In genomic region chr11:72725731-72726042, GRCh38 we compare ENCODE assay signal across 1 cellular context.
TF ChIP-seq lines count a peak whose summit lies in the region.

No MANE protein-coding gene starts in this region.

TF ChIP-seq in GM23338, 12 proteins besides CTCF, POLR2A, EP300 and RAD21 (continued from another document):
- TF ChIP-seq ZNF462 (CRISPR knock-in tag; IDR thresholded peaks at IDR 0.05) (no peak), ZNF331 (CRISPR knock-in tag; IDR thresholded peaks at IDR 0.05; ENCODE audit: low read depth) (no peak), POLR2AphosphoS5 (IDR thresholded peaks at IDR 0.05; ENCODE audit: low read depth) (no peak), ZNF114 (CRISPR knock-in tag; IDR thresholded peaks at IDR 0.05) (no peak), NANOG (IDR thresholded peaks at IDR 0.05; ENCODE audit: borderline replicate concordance) (no peak), EZH2phosphoT487 (IDR thresholded peaks at IDR 0.05; ENCODE audit: unreplicated experiment) (no peak), CREB1 (CRISPR knock-in tag; IDR thresholded peaks at IDR 0.05; ENCODE audit: low read depth) (no peak), ETS1 (IDR thresholded peaks at IDR 0.05) (no peak), STAT1 (IDR thresholded peaks at IDR 0.05; ENCODE audit: unreplicated experiment) (no peak), REST (IDR thresholded peaks at IDR 0.05; ENCODE audit: unreplicated experiment) (no peak), JUNB (IDR thresholded peaks at IDR 0.05; ENCODE audit: unreplicated experiment) (no peak)
